In genomic region chr11:282630-283360, GRCh38 we compare ENCODE assay signal across 17 cellular contexts. TPM values are rescaled to one million over a fixed set of nuclear protein-coding genes. Genes with fewer than 3 reads are reported as not detected.
DNase-seq lines count a peak whose midpoint lies in the region; ATAC-seq lines count a peak whose summit lies in the region.
"Had no signal": no experiment of that assay in that cellular context is flagged by ENCODE, and none has a peak within 500 bp of the region (broad histone marks: within the 10 kb centered on the region; RNA-seq: fewer than 3 reads in every experiment).

No MANE protein-coding gene starts in this region.

- H3K36me3 Mint-ChIP-seq in activated CD8-positive, alpha-beta memory T cell treated with anti-CD3 and anti-CD28 coated beads, Interleukin-2, amount 10 ng/mL, durations not matched to agents 7 days and 5 days = peaks cover 12% of the 10 kb centered on the region

- no peak overlapping the region for H3K27ac Mint-ChIP-seq in activated CD8-positive, alpha-beta memory T cell treated with anti-CD3 and anti-CD28 coated beads, Interleukin-2, amount 10 ng/mL, durations not matched to agents 7 days and 5 days
- H3K27ac Mint-ChIP-seq: progenitor cell of endocrine pancreas had no signal

- peaks cover 55% of the 10 kb centered on the region for H3K4me1 Mint-ChIP-seq in activated CD8-positive, alpha-beta memory T cell treated with anti-CD3 and anti-CD28 coated beads, Interleukin-2, amount 10 ng/mL, durations not matched to agents 7 days and 5 days

- no peaks in the 10 kb centered on the region for H3K9me3 Mint-ChIP-seq in activated CD8-positive, alpha-beta memory T cell treated with anti-CD3 and anti-CD28 coated beads, Interleukin-2, amount 10 ng/mL, durations not matched to agents 7 days and 5 days (ENCODE audit: low read depth)

- no peak for ATAC-seq in activated CD8-positive, alpha-beta memory T cell treated with anti-CD3 and anti-CD28 coated beads, Interleukin-2, amount 10 ng/mL, durations not matched to agents 7 days and 5 days
- ATAC-seq in sciatic nerve (no peak), GM19452 (IDR thresholded peaks at IDR 0.05; ENCODE audit: unreplicated experiment) (no peak), GM19397 (IDR thresholded peaks at IDR 0.05; ENCODE audit: unreplicated experiment) (no peak)

- intact Hi-C loops in sciatic nerve (cut with DNase I) = no loop called here

- H3K4me3 Mint-ChIP-seq in activated CD8-positive, alpha-beta memory T cell treated with anti-CD3 and anti-CD28 coated beads, Interleukin-2, amount 10 ng/mL, durations not matched to agents 7 days and 5 days = peak overlapping the region; percentile 72

- DNase-seq in activated CD8-positive, alpha-beta memory T cell treated with anti-CD3 and anti-CD28 coated beads, Interleukin-2, amount 10 ng/mL, durations not matched to agents 7 days and 5 days = peak; percentile 37
- DNase-seq in activated CD8-positive, alpha-beta memory T cell treated with anti-CD3 and anti-CD28 coated beads, Interleukin-2, amount 50 U/mL, for 48 hours = no peak
- peak; percentile 37 for DNase-seq in UCSD-AML1 (lab: John Stamatoyannopoulos, UW; ENCODE audit: unreplicated experiment)
- DNase-seq in epidermal melanocyte (ENCODE audit: insufficient read length, low spot score) = peak; percentile 15
- peak; percentile 46 for DNase-seq in sciatic nerve (ENCODE audit: low spot score)
- DNase-seq in cerebellar nuclear complex (lab: John Stamatoyannopoulos, UW) = no peak
- DNase-seq: cortex of kidney, NCI-H1105, NCI-H2227 treated with DMSO at 0.1 percent for 48 hours, SW 1271 had no signal

- CTCF ChIA-PET in activated CD8-positive, alpha-beta memory T cell treated with anti-CD3 and anti-CD28 coated beads, Interleukin-2, amount 10 ng/mL, durations not matched to agents 7 days and 5 days (lab: Charles Lee) = interaction anchor here (1.2 to 5.2 kb wide), 4 partner anchors 15 to 46 kb away, joined by 3 to 29 read pairs (median 24); no protein-coding TSS in a partner anchor

- peaks cover 45% of the 10 kb centered on the region for H3K27me3 Mint-ChIP-seq in activated CD8-positive, alpha-beta memory T cell treated with anti-CD3 and anti-CD28 coated beads, Interleukin-2, amount 10 ng/mL, durations not matched to agents 7 days and 5 days

RNA-seq across cellular contexts. Expression of gene NLRP6, which starts 4.6 kb away (rescaled TPM):
- total RNA-seq in activated CD8-positive, alpha-beta memory T cell treated with anti-CD3 and anti-CD28 coated beads, Interleukin-2, amount 10 ng/mL, durations not matched to agents 7 days and 5 days = 1 to 10 TPM; 3.8 to 6.9 TPM
- 0.36 TPM for total RNA-seq in sciatic nerve
- total RNA-seq: Daoy, fibroblast of lung, lung microvascular endothelial cell, progenitor cell of endocrine pancreas, urinary bladder had no signal

RNA-seq across cellular contexts. Expression of gene PGGHG, which starts 6.1 kb away (rescaled TPM):
- total RNA-seq in activated CD8-positive, alpha-beta memory T cell treated with anti-CD3 and anti-CD28 coated beads, Interleukin-2, amount 10 ng/mL, durations not matched to agents 7 days and 5 days = 100 to 1,000 TPM; 214 to 229 TPM
- 60.3 TPM for total RNA-seq in sciatic nerve

RNA-seq across cellular contexts. Expression of gene IFITM5, which starts 16.5 kb away (rescaled TPM):
- not detected for total RNA-seq in activated CD8-positive, alpha-beta memory T cell treated with anti-CD3 and anti-CD28 coated beads, Interleukin-2, amount 10 ng/mL, durations not matched to agents 7 days and 5 days
- not detected for total RNA-seq in sciatic nerve
- total RNA-seq: Daoy, lung microvascular endothelial cell, progenitor cell of endocrine pancreas, urinary bladder had no signal

RNA-seq across cellular contexts. Expression of gene IFITM2, which starts 24.8 kb away (rescaled TPM):
- total RNA-seq in activated CD8-positive, alpha-beta memory T cell treated with anti-CD3 and anti-CD28 coated beads, Interleukin-2, amount 10 ng/mL, durations not matched to agents 7 days and 5 days = 1,000 to 10,000 TPM in 1 of 2 experiments, 100 to 1,000 TPM in 1; 646 to 1,401 TPM
- 853 TPM for total RNA-seq in sciatic nerve

RNA-seq across cellular contexts. Expression of gene IFITM1, which starts 31.0 kb away (rescaled TPM):
- 100 to 1,000 TPM; 459 to 909 TPM for total RNA-seq in activated CD8-positive, alpha-beta memory T cell treated with anti-CD3 and anti-CD28 coated beads, Interleukin-2, amount 10 ng/mL, durations not matched to agents 7 days and 5 days
- total RNA-seq in sciatic nerve = 344 TPM

Comparison
In these comparisons a context has a peak if more than half of its experiments do, and no peak if none do; other contexts are left out.
1. DNase-seq: peak in activated CD8-positive, alpha-beta memory T cell treated with anti-CD3 and anti-CD28 coated beads, Interleukin-2, amount 10 ng/mL, durations not matched to agents 7 days and 5 days (single experiment), UCSD-AML1 (single experiment), epidermal melanocyte (single experiment) and sciatic nerve (single experiment); none in activated CD8-positive, alpha-beta memory T cell treated with anti-CD3 and anti-CD28 coated beads, Interleukin-2, amount 50 U/mL, for 48 hours (single experiment) and cerebellar nuclear complex (0 of 2).